8 cellular contexts compared by ENCODE assay signal in genomic region chr3:49813497-49814174, GRCh38. TPM values are rescaled to one million over a fixed set of nuclear protein-coding genes. Genes with fewer than 3 reads are reported as not detected.
DNase-seq lines count a peak whose midpoint lies in the region; ATAC-seq lines count a peak whose summit lies in the region.

Gene UBA7, minus strand, starts transcription at chr3:49813953. Its CDS starts 166 bp downstream, at chr3:49813787.

- H3K4me3 Mint-ChIP-seq in activated CD4-positive, alpha-beta T cell treated with anti-CD3 and anti-CD28 coated beads for 36 hours = peak within 1 kb of the TSS; percentile 89
- H3K4me3 Mint-ChIP-seq in activated CD4-positive, alpha-beta T cell treated with anti-CD3 and anti-CD28 coated beads, Interleukin-2, amount 10 ng/mL, durations not matched to agents 7 days and 5 days = peak within 1 kb of the TSS; percentile 99
- H3K4me3 Mint-ChIP-seq in naive B cell = peak within 1 kb of the TSS; percentile 91 to 99 (median 97)

- H3K27me3 Mint-ChIP-seq in activated CD4-positive, alpha-beta T cell treated with anti-CD3 and anti-CD28 coated beads for 36 hours = no peaks in the 10 kb centered on the region
- no peaks in the 10 kb centered on the region for H3K27me3 Mint-ChIP-seq in activated CD4-positive, alpha-beta T cell treated with anti-CD3 and anti-CD28 coated beads, Interleukin-2, amount 10 ng/mL, durations not matched to agents 7 days and 5 days
- H3K27me3 Mint-ChIP-seq in naive B cell = no peaks in the 10 kb centered on the region

- peak; percentile 92 for ATAC-seq in activated CD4-positive, alpha-beta T cell treated with anti-CD3 and anti-CD28 coated beads for 36 hours
- ATAC-seq in naive B cell (ENCODE audit: low read depth in 2 of 2) (peak; percentile 84 to 91), GM19397 (IDR thresholded peaks at IDR 0.05; ENCODE audit: unreplicated experiment) (no peak), HG03025 (IDR thresholded peaks at IDR 0.05; ENCODE audit: low FRiP score, unreplicated experiment) (no peak)

- peak within 1 kb of the TSS; percentile 95 for H3K27ac Mint-ChIP-seq in activated CD4-positive, alpha-beta T cell treated with anti-CD3 and anti-CD28 coated beads for 36 hours
- H3K27ac Mint-ChIP-seq in activated CD4-positive, alpha-beta T cell treated with anti-CD3 and anti-CD28 coated beads, Interleukin-2, amount 10 ng/mL, durations not matched to agents 7 days and 5 days = peak within 1 kb of the TSS; percentile 98
- peak within 1 kb of the TSS; percentile 93 to 98 (median 96) for H3K27ac Mint-ChIP-seq in naive B cell

- POLR2A ChIA-PET in activated CD4-positive, alpha-beta T cell treated with anti-CD3 and anti-CD28 coated beads for 36 hours (lab: Charles Lee) = interaction anchor here (0.6 to 2.4 kb wide), 5 partner anchors 9 to 397 kb away, joined by 3 to 16 read pairs (median 3); partner anchors contain the start of genes GMPPB and INKA1
- POLR2A ChIA-PET in activated CD4-positive, alpha-beta T cell treated with anti-CD3 and anti-CD28 coated beads, Interleukin-2, amount 10 ng/mL, durations not matched to agents 7 days and 5 days (lab: Charles Lee) = interaction anchor here (1.0 to 1.2 kb wide), 2 partner anchors 11 to 25 kb away, joined by 3 to 4 read pairs; partner anchors contain the start of gene INKA1

- DNase-seq in activated CD4-positive, alpha-beta T cell treated with anti-CD3 and anti-CD28 coated beads for 36 hours = peak; percentile 62
- DNase-seq in activated CD4-positive, alpha-beta T cell treated with anti-CD3 and anti-CD28 coated beads, Interleukin-2, amount 50 U/mL, for 4 hours = no peak
- DNase-seq in HS-5 (ENCODE audit: low read depth) = peak; percentile 42
- peak; percentile 59 for DNase-seq in activated CD4-positive, alpha-beta T cell treated with anti-CD3 and anti-CD28 coated beads, Interleukin-2, amount 10 ng/mL, durations not matched to agents 7 days and 5 days
- DNase-seq in epidermal melanocyte (ENCODE audit: insufficient read length, low spot score) = peak; percentile 66
- DNase-seq in naive B cell = peak; percentile 42

- intact Hi-C loops in activated CD4-positive, alpha-beta T cell treated with anti-CD3 and anti-CD28 coated beads for 36 hours (cut with DNase I, micrococcal nuclease) = loop anchor here in 1 of 2 experiments (1.0 kb wide), 2 partner anchors 10 to 43 kb away; partner anchors contain the start of genes INKA1 and TRAIP

- no peaks in the 10 kb centered on the region for H3K9me3 Mint-ChIP-seq in activated CD4-positive, alpha-beta T cell treated with anti-CD3 and anti-CD28 coated beads for 36 hours (ENCODE audit: low read depth)
- H3K9me3 Mint-ChIP-seq in activated CD4-positive, alpha-beta T cell treated with anti-CD3 and anti-CD28 coated beads, Interleukin-2, amount 10 ng/mL, durations not matched to agents 7 days and 5 days = no peaks in the 10 kb centered on the region
- no peaks in the 10 kb centered on the region for H3K9me3 Mint-ChIP-seq in naive B cell

- CTCF ChIA-PET in activated CD4-positive, alpha-beta T cell treated with anti-CD3 and anti-CD28 coated beads for 36 hours (lab: Charles Lee) = interaction anchor here (0.6 to 4.7 kb wide), 4 partner anchors 9 to 1143 kb away, joined by 3 to 27 read pairs (median 15); partner anchors contain the start of gene INKA1
- CTCF ChIA-PET in activated CD4-positive, alpha-beta T cell treated with anti-CD3 and anti-CD28 coated beads, Interleukin-2, amount 10 ng/mL, durations not matched to agents 7 days and 5 days (lab: Charles Lee) = interaction anchor here (1.0 to 3.2 kb wide), 3 partner anchors 11 to 274 kb away, joined by 3 to 20 read pairs (median 3); partner anchors contain the start of gene INKA1

- peaks cover 14% of the 10 kb centered on the region for H3K4me1 Mint-ChIP-seq in activated CD4-positive, alpha-beta T cell treated with anti-CD3 and anti-CD28 coated beads for 36 hours
- peaks cover 39% of the 10 kb centered on the region for H3K4me1 Mint-ChIP-seq in activated CD4-positive, alpha-beta T cell treated with anti-CD3 and anti-CD28 coated beads, Interleukin-2, amount 10 ng/mL, durations not matched to agents 7 days and 5 days
- H3K4me1 Mint-ChIP-seq in naive B cell = peaks cover 27 to 60% (median 51%) of the 10 kb centered on the region in 3 donors

- H3K36me3 Mint-ChIP-seq in activated CD4-positive, alpha-beta T cell treated with anti-CD3 and anti-CD28 coated beads for 36 hours (ENCODE audit: low read depth) = peaks cover 10% of the 10 kb centered on the region
- peaks cover 30% of the 10 kb centered on the region for H3K36me3 Mint-ChIP-seq in activated CD4-positive, alpha-beta T cell treated with anti-CD3 and anti-CD28 coated beads, Interleukin-2, amount 10 ng/mL, durations not matched to agents 7 days and 5 days (ENCODE audit: low read depth)
- peaks cover 0 to 20% of the 10 kb centered on the region in 2 donors for H3K36me3 Mint-ChIP-seq in naive B cell

RNA-seq across cellular contexts. Expression of gene UBA7, which starts in this region (rescaled TPM):
- total RNA-seq in activated CD4-positive, alpha-beta T cell treated with anti-CD3 and anti-CD28 coated beads for 36 hours = 10 to 100 TPM; 85.5 to 85.7 TPM
- 100 to 1,000 TPM; 249 to 256 TPM for total RNA-seq in activated CD4-positive, alpha-beta T cell treated with anti-CD3 and anti-CD28 coated beads, Interleukin-2, amount 10 ng/mL, durations not matched to agents 7 days and 5 days
- polyA plus RNA-seq in naive B cell (ENCODE audit: low read depth in 6 of 6) = 10 to 100 TPM; 38.5 to 67.7 (median 52.7) TPM

Comparison
In these comparisons a context has a peak if more than half of its experiments do, and no peak if none do; other contexts are left out.
1. DNase-seq: peak in activated CD4-positive, alpha-beta T cell treated with anti-CD3 and anti-CD28 coated beads for 36 hours (single experiment), HS-5 (single experiment), activated CD4-positive, alpha-beta T cell treated with anti-CD3 and anti-CD28 coated beads, Interleukin-2, amount 10 ng/mL, durations not matched to agents 7 days and 5 days (single experiment), epidermal melanocyte (single experiment) and naive B cell (single experiment); none in activated CD4-positive, alpha-beta T cell treated with anti-CD3 and anti-CD28 coated beads, Interleukin-2, amount 50 U/mL, for 4 hours (0 of 2).
2. ATAC-seq: peak in activated CD4-positive, alpha-beta T cell treated with anti-CD3 and anti-CD28 coated beads for 36 hours (single experiment) and naive B cell (2 of 2); none in GM19397 (single experiment) and HG03025 (single experiment).
3. Peak in every context shown above with its lines, with median percentiles within 50 percentile points of each other: H3K27ac Mint-ChIP-seq and H3K4me3 Mint-ChIP-seq.